ENCODE assay signal across 28 cellular contexts in genomic region chr20:46423882-46424482, GRCh38. TPM values are rescaled to one million over a fixed set of nuclear protein-coding genes. Genes with fewer than 3 reads are reported as not detected.
A peak's percentile ranks its signal among the peaks of the same experiment; 100 is the strongest.
DNase-seq lines count a peak whose midpoint lies in the region; FAIRE-seq and TF ChIP-seq lines count a peak whose summit lies in the region.
"Had no signal": no experiment of that assay in that cellular context is flagged by ENCODE, and none has a peak within 500 bp of the region (broad histone marks: within the 10 kb centered on the region; RNA-seq: fewer than 3 reads in every experiment).

No MANE protein-coding gene starts in this region.

- H3K36me3 ChIP-seq in bronchial epithelial cell (ENCODE audit: control insufficient read depth, insufficient read depth, low read length) = no peaks in the 10 kb centered on the region
- H3K36me3 ChIP-seq in tibial artery = no peaks in the 10 kb centered on the region
- no peaks in the 10 kb centered on the region for H3K36me3 ChIP-seq in left ventricle myocardium inferior
- H3K36me3 ChIP-seq: esophagus squamous epithelium, gastrocnemius medialis, left lung, transverse colon had no signal

- DNase-seq in AG20443 (ENCODE audit: low spot score) (peak; percentile 30), MV-4-11 (lab: John Stamatoyannopoulos, UW) (peak; percentile 7), bronchial epithelial cell (ENCODE audit: low read depth) (peak; percentile 67), iPS-NIHi11 (ENCODE audit: low spot score) (peak; percentile 37), tibial artery (no peak), left ventricle myocardium inferior (no peak)
- no peak for DNase-seq in activated naive CD4-positive, alpha-beta T cell treated with anti-CD3 and anti-CD28 coated beads, Interleukin-2, amount 50 U/mL, for 16 hours
- DNase-seq in activated CD4-positive, alpha-beta T cell treated with anti-CD3 and anti-CD28 coated beads, Interleukin-2, amount 50 U/mL, for 4 hours = no peak
- DNase-seq: activated CD4-positive, alpha-beta memory T cell treated with anti-CD3 and anti-CD28 coated beads for 36 hours; activated naive CD4-positive, alpha-beta T cell; activated T-cell treated with anti-CD3 and anti-CD28 coated beads, Interleukin-2, amount 50 U/mL, for 72 hours; CD4-positive, alpha-beta memory T cell; esophagus squamous epithelium; gastrocnemius medialis; immature natural killer cell; Karpas-422; left lung; NCI-H187; NCI-H2171; NCI-H510A; posterior cingulate gyrus; RPMI8226; T-helper 1 cell; transverse colon had no signal

- intact Hi-C loops in tibial artery (cut with DNase I; ENCODE audit: low total_unique reads) = no loop called here
- intact Hi-C loops in left ventricle myocardium inferior (cut with micrococcal nuclease) = no loop called here

- peak; percentile 64 for FAIRE-seq in bronchial epithelial cell (lab: Jason Lieb, UNC)
- FAIRE-seq: A549, GM18507, H54 had no signal

- H3K9me3 ChIP-seq in tibial artery = no peaks in the 10 kb centered on the region
- no peaks in the 10 kb centered on the region for H3K9me3 ChIP-seq in left ventricle myocardium inferior (replicated peaks)
- H3K9me3 ChIP-seq: A549, esophagus squamous epithelium, gastrocnemius medialis, left lung, transverse colon had no signal

- H3K4me1 ChIP-seq in tibial artery (peaks cover 0 to 9% (median 0%) of the 10 kb centered on the region in 4 donors), left ventricle myocardium inferior (no peaks in the 10 kb centered on the region)
- H3K4me1 ChIP-seq: A549, gastrocnemius medialis, left lung, transverse colon had no signal

- H3K4me3 ChIP-seq in bronchial epithelial cell (ENCODE audit: low read depth, low read length) (no peak overlapping the region), tibial artery (no peak overlapping the region), left ventricle myocardium inferior (no peak overlapping the region)
- H3K4me3 ChIP-seq: A549, esophagus squamous epithelium, gastrocnemius medialis, left lung, SK-N-MC, transverse colon had no signal

- no peak for TF ChIP-seq CTCF in bronchial epithelial cell (IDR thresholded peaks at IDR 0.05; ENCODE audit: insufficient read depth, low read length, severe bottlenecking)
- no peak for TF ChIP-seq CTCF in tibial artery (IDR thresholded peaks at IDR 0.05)
- TF ChIP-seq CTCF in left ventricle myocardium inferior (IDR thresholded peaks at IDR 0.05; ENCODE audit: borderline replicate concordance) = no peak

- H3K27me3 ChIP-seq in bronchial epithelial cell (ENCODE audit: control insufficient read depth, insufficient read depth, low read length) (peaks cover 8% of the 10 kb centered on the region), tibial artery (peaks cover 0 to 37% of the 10 kb centered on the region in 2 donors), left ventricle myocardium inferior (ENCODE audit: low read depth) (peaks cover 87% of the 10 kb centered on the region)

- H3K27ac ChIP-seq in tibial artery = no peak overlapping the region
- H3K27ac ChIP-seq in left ventricle myocardium inferior (replicated peaks) = no peak overlapping the region
- H3K27ac ChIP-seq: A549, esophagus squamous epithelium, gastrocnemius medialis, left lung, SK-N-MC, transverse colon had no signal

RNA-seq across cellular contexts. Expression of gene ELMO2, which starts 17.6 kb away (rescaled TPM):
- total RNA-seq in bronchial epithelial cell = 15.5 and 21.1 TPM in 2 replicates
- 28.5 TPM for total RNA-seq in left ventricle myocardium inferior

Comparison
In these comparisons a context has a peak if more than half of its experiments do, and no peak if none do; other contexts are left out.
1. DNase-seq: peak in AG20443 (single experiment), MV-4-11 (single experiment), bronchial epithelial cell (single experiment) and iPS-NIHi11 (single experiment); none in activated naive CD4-positive, alpha-beta T cell treated with anti-CD3 and anti-CD28 coated beads, Interleukin-2, amount 50 U/mL, for 16 hours (single experiment), tibial artery (0 of 2), left ventricle myocardium inferior (single experiment) and activated CD4-positive, alpha-beta T cell treated with anti-CD3 and anti-CD28 coated beads, Interleukin-2, amount 50 U/mL, for 4 hours (0 of 2).